In genomic region chr12:125331342-125332052, GRCh38 we compare ENCODE assay signal across 9 cellular contexts.
A peak's percentile ranks its signal among the peaks of the same experiment; 100 is the strongest.
DNase-seq lines count a peak whose midpoint lies in the region; ATAC-seq and TF ChIP-seq lines count a peak whose summit lies in the region.
"Had no signal": no experiment of that assay in that cellular context is flagged by ENCODE, and none has a peak within 500 bp of the region (broad histone marks: within the 10 kb centered on the region; RNA-seq: fewer than 3 reads in every experiment).

No MANE protein-coding gene starts in this region.

- H3K27ac ChIP-seq in cardiac muscle cell (no peak overlapping the region), mucosa of rectum (ENCODE audit: low read depth in 2 of 2, low read length in 2 of 2) (no peak overlapping the region), Peyer's patch (no peak overlapping the region)
- H3K27ac ChIP-seq: HL-60 had no signal

- no peak for ATAC-seq in GM19035 (IDR thresholded peaks at IDR 0.05; ENCODE audit: unreplicated experiment)
- no peak for ATAC-seq in natural killer cell treated with Interleukin-12 subunit alpha and Interleukin-12 subunit beta and Interleukin-15 and Interleukin-18, amount 100 ng/mL, for 72 hours

- peak overlapping the region; percentile 45 for H3K4me3 ChIP-seq in cardiac muscle cell
- H3K4me3 ChIP-seq in mucosa of rectum (ENCODE audit: low read length in 2 of 2): peak overlapping the region; percentile 61 to 64
- H3K4me3 ChIP-seq in Peyer's patch: peak overlapping the region in 2 of 4 donors; percentile 29 to 49

- no peaks in the 10 kb centered on the region for H3K36me3 Mint-ChIP-seq in endothelial cell (ENCODE audit: low read depth, unreplicated experiment)
- H3K36me3 Mint-ChIP-seq in natural killer cell treated with Interleukin-12 subunit alpha and Interleukin-12 subunit beta and Interleukin-15 and Interleukin-18, amount 100 ng/mL, for 72 hours: no peaks in the 10 kb centered on the region

- H3K9ac ChIP-seq in mucosa of rectum (ENCODE audit: low read depth in 1 of 2, low read length in 2 of 2): peak overlapping the region in 1 of 2 donors; percentile 70

- H3K4me3 Mint-ChIP-seq in endothelial cell (ENCODE audit: unreplicated experiment): peak overlapping the region; percentile 69
- no peak overlapping the region for H3K4me3 Mint-ChIP-seq in natural killer cell treated with Interleukin-12 subunit alpha and Interleukin-12 subunit beta and Interleukin-15 and Interleukin-18, amount 100 ng/mL, for 72 hours

- TF ChIP-seq CTCF in cardiac muscle cell (IDR thresholded peaks at IDR 0.05; ENCODE audit: low read depth, low read length) (no peak), endothelial cell (IDR thresholded peaks at IDR 0.05; ENCODE audit: unreplicated experiment) (no peak), Peyer's patch (IDR thresholded peaks at IDR 0.05) (no peak)

- H3K27me3 Mint-ChIP-seq in endothelial cell (ENCODE audit: unreplicated experiment): peaks cover 8% of the 10 kb centered on the region
- peaks cover 40 to 46% of the 10 kb centered on the region in 2 donors for H3K27me3 Mint-ChIP-seq in natural killer cell treated with Interleukin-12 subunit alpha and Interleukin-12 subunit beta and Interleukin-15 and Interleukin-18, amount 100 ng/mL, for 72 hours

- H3K36me3 ChIP-seq in cardiac muscle cell: no peaks in the 10 kb centered on the region
- no peaks in the 10 kb centered on the region for H3K36me3 ChIP-seq in mucosa of rectum (ENCODE audit: control insufficient read depth in 2 of 2, insufficient read depth in 2 of 2, low read length in 2 of 2)
- no peaks in the 10 kb centered on the region for H3K36me3 ChIP-seq in Peyer's patch

- H3K27ac Mint-ChIP-seq in endothelial cell (ENCODE audit: unreplicated experiment): no peak overlapping the region
- no peak overlapping the region for H3K27ac Mint-ChIP-seq in natural killer cell treated with Interleukin-12 subunit alpha and Interleukin-12 subunit beta and Interleukin-15 and Interleukin-18, amount 100 ng/mL, for 72 hours

- H3K27me3 ChIP-seq in cardiac muscle cell (no peaks in the 10 kb centered on the region), mucosa of rectum (ENCODE audit: control insufficient read depth in 2 of 2, insufficient read depth in 2 of 2, low read length in 2 of 2) (peaks cover 0 to 6% of the 10 kb centered on the region in 2 donors), Peyer's patch (no peaks in the 10 kb centered on the region)

- intact Hi-C loops in cardiac septum (cut with DNase I): loop anchor here (5.0 kb wide), 1 partner anchor 71 kb away; no protein-coding TSS in a partner anchor

- H3K9me3 ChIP-seq in cardiac muscle cell (ENCODE audit: low read depth) (no peaks in the 10 kb centered on the region), mucosa of rectum (ENCODE audit: control insufficient read depth in 2 of 2, low read length in 2 of 2) (no peaks in the 10 kb centered on the region), Peyer's patch (no peaks in the 10 kb centered on the region)

- no peak for TF ChIP-seq POLR2A in Peyer's patch (IDR thresholded peaks at IDR 0.05)

- no peaks in the 10 kb centered on the region for H3K9me3 Mint-ChIP-seq in endothelial cell (ENCODE audit: unreplicated experiment)
- H3K9me3 Mint-ChIP-seq in natural killer cell treated with Interleukin-12 subunit alpha and Interleukin-12 subunit beta and Interleukin-15 and Interleukin-18, amount 100 ng/mL, for 72 hours: no peaks in the 10 kb centered on the region

- DNase-seq in cardiac muscle cell (ENCODE audit: low read depth in 1 of 2, low spot score in 1 of 2): peak in 1 of 2 donors; percentile 1
- no peak for DNase-seq in cardiac septum (ENCODE audit: low spot score)
- no peak for DNase-seq in endothelial cell (ENCODE audit: low spot score)
- no peak for DNase-seq in Peyer's patch
- no peak for DNase-seq in dedifferentiated amniotic fluid mesenchymal stem cell (ENCODE audit: extremely low spot score)
- DNase-seq in natural killer cell treated with Interleukin-12 subunit alpha and Interleukin-12 subunit beta and Interleukin-15 and Interleukin-18, amount 100 ng/mL, for 72 hours (ENCODE audit: low spot score): no peak

- no peaks in the 10 kb centered on the region for H3K4me1 Mint-ChIP-seq in endothelial cell (ENCODE audit: unreplicated experiment)
- no peaks in the 10 kb centered on the region for H3K4me1 Mint-ChIP-seq in natural killer cell treated with Interleukin-12 subunit alpha and Interleukin-12 subunit beta and Interleukin-15 and Interleukin-18, amount 100 ng/mL, for 72 hours (ENCODE audit: low read depth in 2 of 2)

- H3K4me1 ChIP-seq in cardiac muscle cell (ENCODE audit: low read depth) (no peaks in the 10 kb centered on the region), mucosa of rectum (ENCODE audit: control insufficient read depth in 2 of 2, insufficient read depth in 2 of 2, low read length in 2 of 2) (peaks cover 3% of the 10 kb centered on the region in 2 donors), Peyer's patch (no peaks in the 10 kb centered on the region)
